In the genomic region with DNA sequence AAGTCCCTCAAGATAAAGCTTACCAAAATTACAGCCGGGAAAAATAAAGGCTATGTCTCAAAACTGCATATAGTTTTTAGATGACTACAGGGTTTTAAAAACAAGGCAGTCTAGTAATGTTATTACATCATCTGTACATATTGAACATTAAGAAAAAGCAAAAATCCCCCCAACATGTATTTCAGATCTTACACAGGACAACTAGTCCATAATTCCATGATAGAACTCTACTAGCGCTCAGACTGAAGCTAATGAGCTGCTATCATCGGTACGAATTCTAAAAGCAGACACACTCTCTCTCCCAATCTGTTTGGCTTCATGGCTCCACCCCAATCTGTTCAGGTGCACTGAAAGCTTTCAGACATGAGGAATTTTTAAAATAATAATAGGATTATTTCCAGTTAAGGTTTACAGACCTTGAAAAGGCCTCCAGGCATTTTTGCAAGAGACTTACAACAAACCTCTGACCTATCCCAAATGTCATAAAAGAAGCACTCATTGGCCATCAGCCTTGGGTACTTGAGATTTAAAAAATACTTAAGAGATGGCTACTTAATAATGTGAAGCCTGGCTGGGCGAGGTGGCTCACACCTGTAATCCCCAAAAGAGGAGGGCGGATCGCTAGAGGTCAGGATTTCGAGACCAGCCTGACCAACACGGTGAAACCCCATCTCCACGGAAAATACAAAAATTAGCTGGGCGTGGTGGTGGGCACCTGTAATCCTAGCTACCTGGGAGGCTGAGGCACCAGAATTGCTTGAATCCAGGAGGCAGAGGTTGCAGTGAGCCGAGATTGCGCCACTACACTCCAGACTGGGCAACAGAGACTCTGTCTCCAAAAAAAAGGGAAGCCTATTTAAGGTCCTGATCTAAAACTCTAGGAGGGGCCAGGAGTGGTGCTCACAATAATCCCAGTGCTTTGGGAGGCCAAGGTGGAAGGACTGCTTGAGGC, we compare ENCODE assay signal across 10 cellular contexts. TPM values are rescaled to one million over a fixed set of nuclear protein-coding genes. Genes with fewer than 3 reads are reported as not detected.
DNase-seq lines count a peak whose midpoint lies in the region; ATAC-seq, FAIRE-seq and TF ChIP-seq lines count a peak whose summit lies in the region.
"Had no signal": no experiment of that assay in that cellular context is flagged by ENCODE, and none has a peak within 500 bp of the region (broad histone marks: within the 10 kb centered on the region; RNA-seq: fewer than 3 reads in every experiment).

No MANE protein-coding gene starts in this region.

- TF ChIP-seq CTCF in C4-2B (conservative IDR thresholded peaks at IDR 0.05) = no peak
- no peak for TF ChIP-seq CTCF in KMS-11 (conservative IDR thresholded peaks at IDR 0.05; ENCODE audit: low read depth, low read length)
- no peak for TF ChIP-seq CTCF in pancreas (IDR thresholded peaks at IDR 0.05)

- H3K4me3 ChIP-seq in KMS-11 (IDR thresholded peaks at IDR 0.05; ENCODE audit: insufficient read depth, low read depth, low read length) (no peak overlapping the region), pancreas (no peak overlapping the region)

- H3K27me3 ChIP-seq in KMS-11 (ENCODE audit: insufficient read depth, low read depth) = no peaks in the 10 kb centered on the region
- H3K27me3 ChIP-seq in pancreas = no peaks in the 10 kb centered on the region

- H3K4me1 Mint-ChIP-seq in naive B cell = peaks cover 22 to 45% (median 39%) of the 10 kb centered on the region in 3 donors

- H3K9me3 Mint-ChIP-seq in naive B cell = no peaks in the 10 kb centered on the region

- no peaks in the 10 kb centered on the region for H3K9me3 ChIP-seq in pancreas

- DNase-seq in caudate nucleus (lab: John Stamatoyannopoulos, UW) (no peak), naive B cell (no peak), mesenteric fat pad (ENCODE audit: low spot score) (no peak), left lobe of liver (ENCODE audit: low spot score) (no peak), NCI-H2196 (lab: John Stamatoyannopoulos, UW; ENCODE audit: unreplicated experiment) (no peak), pancreas (no peak)
- DNase-seq: NCI-H524 had no signal

- H3K4me3 Mint-ChIP-seq in naive B cell = peak overlapping the region in 6 of 8 donors; percentile 37 to 98 (median 66)

- FAIRE-seq in pancreas (lab: Jason Lieb, UNC) = no peak
- FAIRE-seq: endometrium had no signal

- H4K20me1 ChIP-seq in KMS-11 (ENCODE audit: insufficient read depth) = no peaks in the 10 kb centered on the region

- peaks cover 61% of the 10 kb centered on the region for H3K79me2 ChIP-seq in KMS-11 (ENCODE audit: insufficient read depth, low read depth)

- WGBS in pancreas, 2 donors = 85% methylated on average over 13 of the region's 13 CpGs

- peak overlapping the region; percentile 92; the same call in 1 of the 2 replicates for H3K27ac ChIP-seq in C4-2B
- H3K27ac ChIP-seq in KMS-11 = no peak overlapping the region
- peak overlapping the region; percentile 96 for H3K27ac ChIP-seq in caudate nucleus (ENCODE audit: low read depth, low read length)
- H3K27ac ChIP-seq in pancreas = no peak overlapping the region

- H3K36me3 Mint-ChIP-seq in naive B cell = no peaks in the 10 kb centered on the region

- H2AFZ ChIP-seq in KMS-11 (ENCODE audit: low read depth) = no peak overlapping the region

- ATAC-seq in naive B cell (ENCODE audit: low read depth in 2 of 2) (no peak), left lobe of liver (no peak), pancreas (no peak)

- H3K27ac Mint-ChIP-seq in naive B cell = peak overlapping the region in 1 of 6 donors; percentile 6

- H3K27me3 Mint-ChIP-seq in naive B cell = no peaks in the 10 kb centered on the region

- peaks cover 65% of the 10 kb centered on the region for H3K4me1 ChIP-seq in KMS-11 (ENCODE audit: low read depth, poor library complexity, severe bottlenecking)
- peaks cover 0 to 22% (median 0%) of the 10 kb centered on the region in 3 donors for H3K4me1 ChIP-seq in pancreas

- peak overlapping the region; percentile 75; the same call in 1 of the 2 replicates for H3K4me2 ChIP-seq in KMS-11

- no peak overlapping the region for H3K9ac ChIP-seq in KMS-11

- intact Hi-C loops in pancreas (cut with DNase I) = no loop called here

- H3K36me3 ChIP-seq in KMS-11 (ENCODE audit: insufficient read depth) (no peaks in the 10 kb centered on the region), pancreas (no peaks in the 10 kb centered on the region)

RNA-seq across cellular contexts. Expression of gene NPC1, which starts 2.0 kb away (rescaled TPM):
- 10 to 100 TPM in 3 of 6 donors, 1 to 10 TPM in 3; 8.5 to 17.9 (median 10.8) TPM for polyA plus RNA-seq in naive B cell (ENCODE audit: low read depth in 6 of 6)
- total RNA-seq in mesenteric fat pad = 59.3 TPM
- total RNA-seq in left lobe of liver = 13.3 TPM
- total RNA-seq in pancreas = 10 to 100 TPM; 10.1 to 25.6 (median 11.5) TPM
- polyA plus RNA-seq in pancreas = 10 to 100 TPM in 1 of 2 donors, 1 to 10 TPM in 1; 6.2 to 10.6 TPM

Comparison
In these comparisons a context has a peak if more than half of its experiments do, and no peak if none do; other contexts are left out.
1. H3K27ac ChIP-seq: peak in C4-2B (single experiment) and caudate nucleus (single experiment); none in KMS-11 (single experiment) and pancreas (0 of 4).